ENCODE assay signal across 19 cellular contexts in the genomic region with DNA sequence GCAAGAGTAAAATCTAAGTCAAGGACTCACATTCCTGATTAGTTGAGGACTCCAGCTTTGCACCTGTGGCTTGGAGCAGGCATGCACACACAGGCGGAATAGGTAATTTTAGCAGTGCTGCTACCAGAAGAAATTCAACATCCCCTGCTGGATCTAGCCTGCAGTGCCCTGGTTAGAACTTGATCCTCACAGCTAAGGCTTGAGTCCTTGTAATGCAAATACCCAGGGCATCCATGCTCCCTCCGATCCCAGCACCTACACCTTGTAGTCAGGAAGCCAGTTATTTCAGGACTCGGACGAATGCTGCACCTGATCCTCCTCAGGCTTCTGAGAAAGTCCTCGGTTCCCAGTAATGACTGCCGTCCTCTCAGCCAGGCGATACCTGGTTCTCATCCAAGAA.
A peak's percentile ranks its signal among the peaks of the same experiment; 100 is the strongest.
DNase-seq lines count a peak whose midpoint lies in the region; ATAC-seq lines count a peak whose summit lies in the region.
"Had no signal": no experiment of that assay in that cellular context is flagged by ENCODE, and none has a peak within 500 bp of the region (broad histone marks: within the 10 kb centered on the region; RNA-seq: fewer than 3 reads in every experiment).

No MANE protein-coding gene starts in this region.

- peak overlapping the region; percentile 9 for H3K4me3 Mint-ChIP-seq in stimulated activated naive CD8-positive, alpha-beta T cell treated with anti-CD3 and anti-CD28 coated beads, Interleukin-15, Interleukin-2, amounts not matched to agents 100 ng/mL and 50 ng/mL, for 24 hours
- no peak overlapping the region for H3K4me3 Mint-ChIP-seq in T-cell
- no peak overlapping the region for H3K4me3 Mint-ChIP-seq in central memory CD8-positive, alpha-beta T cell
- no peak overlapping the region for H3K4me3 Mint-ChIP-seq in stimulated activated naive B cell treated with anti-CD40 and anti-IgM and Interleukin-4, amounts not matched to agents 10 μg/mL and 1 μg/mL and 100 μg/mL, for 72 hours

- no peaks in the 10 kb centered on the region for H3K27me3 Mint-ChIP-seq in stimulated activated naive CD8-positive, alpha-beta T cell treated with anti-CD3 and anti-CD28 coated beads, Interleukin-15, Interleukin-2, amounts not matched to agents 100 ng/mL and 50 ng/mL, for 24 hours
- H3K27me3 Mint-ChIP-seq in T-cell: no peaks in the 10 kb centered on the region
- H3K27me3 Mint-ChIP-seq in central memory CD8-positive, alpha-beta T cell: no peaks in the 10 kb centered on the region
- no peaks in the 10 kb centered on the region for H3K27me3 Mint-ChIP-seq in stimulated activated naive B cell treated with anti-CD40 and anti-IgM and Interleukin-4, amounts not matched to agents 10 μg/mL and 1 μg/mL and 100 μg/mL, for 72 hours

- ATAC-seq in stimulated activated naive CD8-positive, alpha-beta T cell treated with anti-CD3 and anti-CD28 coated beads, Interleukin-15, Interleukin-2, amounts not matched to agents 100 U/mL and 50 U/mL, for 24 hours: no peak
- ATAC-seq in T-cell (replicated peaks in 1 of 4) (no peak), HG03159 (IDR thresholded peaks at IDR 0.05; ENCODE audit: unreplicated experiment) (no peak)
- ATAC-seq in central memory CD8-positive, alpha-beta T cell (replicated peaks; ENCODE audit: extremely low read depth, poor library complexity, severe bottlenecking): no peak
- no peak for ATAC-seq in stimulated activated naive B cell treated with anti-CD40 and anti-IgM and Interleukin-4, amounts not matched to agents 10 μg/mL and 1 μg/mL and 100 μg/mL, for 72 hours (replicated peaks)
- ATAC-seq: PC-3, SK-N-SH treated with all-trans-retinoic acid at 6 μM for 48 hours had no signal

- CTCF ChIA-PET in T-cell (lab: Charles Lee): interaction anchor here in 1 of 2 donors (1.1 kb wide), 1 partner anchor 9 kb away, joined by 3 read pairs; no protein-coding TSS in a partner anchor

- H3K27ac Mint-ChIP-seq in stimulated activated naive CD8-positive, alpha-beta T cell treated with anti-CD3 and anti-CD28 coated beads, Interleukin-15, Interleukin-2, amounts not matched to agents 100 ng/mL and 50 ng/mL, for 24 hours: peak overlapping the region; percentile 100
- H3K27ac Mint-ChIP-seq in T-cell: peak overlapping the region; percentile 30 to 32
- peak overlapping the region; percentile 81 for H3K27ac Mint-ChIP-seq in central memory CD8-positive, alpha-beta T cell (ENCODE audit: low read depth)
- H3K27ac Mint-ChIP-seq in stimulated activated naive B cell treated with anti-CD40 and anti-IgM and Interleukin-4, amounts not matched to agents 10 μg/mL and 1 μg/mL and 100 μg/mL, for 72 hours: peak overlapping the region; percentile 99

- peaks cover 85% of the 10 kb centered on the region for H3K4me1 Mint-ChIP-seq in stimulated activated naive CD8-positive, alpha-beta T cell treated with anti-CD3 and anti-CD28 coated beads, Interleukin-15, Interleukin-2, amounts not matched to agents 100 ng/mL and 50 ng/mL, for 24 hours (ENCODE audit: low read depth)
- H3K4me1 Mint-ChIP-seq in T-cell: peaks cover 53 to 65% (median 65%) of the 10 kb centered on the region in 3 donors
- peaks cover 49% of the 10 kb centered on the region for H3K4me1 Mint-ChIP-seq in central memory CD8-positive, alpha-beta T cell
- peaks cover 42 to 81% of the 10 kb centered on the region in 2 donors for H3K4me1 Mint-ChIP-seq in stimulated activated naive B cell treated with anti-CD40 and anti-IgM and Interleukin-4, amounts not matched to agents 10 μg/mL and 1 μg/mL and 100 μg/mL, for 72 hours

- H3K36me3 Mint-ChIP-seq in stimulated activated naive CD8-positive, alpha-beta T cell treated with anti-CD3 and anti-CD28 coated beads, Interleukin-15, Interleukin-2, amounts not matched to agents 100 ng/mL and 50 ng/mL, for 24 hours (ENCODE audit: low read depth): peaks cover 45% of the 10 kb centered on the region
- no peaks in the 10 kb centered on the region for H3K36me3 Mint-ChIP-seq in T-cell
- H3K36me3 Mint-ChIP-seq in central memory CD8-positive, alpha-beta T cell (ENCODE audit: insufficient read depth): peaks cover 9% of the 10 kb centered on the region
- H3K36me3 Mint-ChIP-seq in stimulated activated naive B cell treated with anti-CD40 and anti-IgM and Interleukin-4, amounts not matched to agents 10 μg/mL and 1 μg/mL and 100 μg/mL, for 72 hours: peaks cover 31 to 50% of the 10 kb centered on the region in 2 donors

- H3K9me3 Mint-ChIP-seq in stimulated activated naive CD8-positive, alpha-beta T cell treated with anti-CD3 and anti-CD28 coated beads, Interleukin-15, Interleukin-2, amounts not matched to agents 100 ng/mL and 50 ng/mL, for 24 hours: no peaks in the 10 kb centered on the region
- no peaks in the 10 kb centered on the region for H3K9me3 Mint-ChIP-seq in T-cell
- H3K9me3 Mint-ChIP-seq in central memory CD8-positive, alpha-beta T cell: no peaks in the 10 kb centered on the region
- H3K9me3 Mint-ChIP-seq in stimulated activated naive B cell treated with anti-CD40 and anti-IgM and Interleukin-4, amounts not matched to agents 10 μg/mL and 1 μg/mL and 100 μg/mL, for 72 hours: peaks cover 3 to 9% of the 10 kb centered on the region in 2 donors

- DNase-seq in stimulated activated naive CD8-positive, alpha-beta T cell treated with anti-CD3 and anti-CD28 coated beads, Interleukin-15, Interleukin-2, amounts not matched to agents 100 U/mL and 50 U/mL, for 24 hours: no peak
- DNase-seq in T-cell: no peak
- DNase-seq in central memory CD8-positive, alpha-beta T cell (ENCODE audit: low spot score in 2 of 2): no peak
- DNase-seq in stimulated activated naive B cell treated with anti-CD40 and anti-IgM and Interleukin-4, amounts not matched to agents 10 μg/mL and 1 μg/mL and 100 μg/mL, for 72 hours: no peak
- no peak for DNase-seq in activated gamma-delta T cell treated with Interleukin-2 at 50 U/mL for 16 hours
- DNase-seq in DMS53 (lab: John Stamatoyannopoulos, UW): no peak
- DNase-seq: activated CD4-positive, alpha-beta T cell treated with anti-CD3 and anti-CD28 coated beads, Interleukin-2, amount 50 U/mL, for 48 hours; DMS 273 treated with DMSO at 0.1 percent for 48 hours; NCI-H1436 treated with DMSO at 0.1 percent for 48 hours; NCI-H2107; occipital lobe; PC-3; stimulated activated CD4-positive, alpha-beta T cell treated with anti-CD3 and anti-CD28 coated beads, Interleukin-4, amount 100 ng/mL, for 4 hours; stimulated activated naive CD4-positive, alpha-beta T cell treated with Interleukin-2 at 50 U/mL for 16 hours; T-helper 9 cell; WERI-Rb-1 had no signal

- POLR2A ChIA-PET in T-cell (lab: Charles Lee): no interaction called here

Comparison
In these comparisons a context has a peak if more than half of its experiments do, and no peak if none do; other contexts are left out.
1. H3K27ac Mint-ChIP-seq: peak in every context shown above with its lines; median percentile 100 in stimulated activated naive CD8-positive, alpha-beta T cell treated with anti-CD3 and anti-CD28 coated beads, Interleukin-15, Interleukin-2, amounts not matched to agents 100 ng/mL and 50 ng/mL, for 24 hours; 99 in stimulated activated naive B cell treated with anti-CD40 and anti-IgM and Interleukin-4, amounts not matched to agents 10 μg/mL and 1 μg/mL and 100 μg/mL, for 72 hours; 81 in central memory CD8-positive, alpha-beta T cell; 31 in T-cell.